Comparison of ENCODE assay signal across 1 cellular context in the genomic region with DNA sequence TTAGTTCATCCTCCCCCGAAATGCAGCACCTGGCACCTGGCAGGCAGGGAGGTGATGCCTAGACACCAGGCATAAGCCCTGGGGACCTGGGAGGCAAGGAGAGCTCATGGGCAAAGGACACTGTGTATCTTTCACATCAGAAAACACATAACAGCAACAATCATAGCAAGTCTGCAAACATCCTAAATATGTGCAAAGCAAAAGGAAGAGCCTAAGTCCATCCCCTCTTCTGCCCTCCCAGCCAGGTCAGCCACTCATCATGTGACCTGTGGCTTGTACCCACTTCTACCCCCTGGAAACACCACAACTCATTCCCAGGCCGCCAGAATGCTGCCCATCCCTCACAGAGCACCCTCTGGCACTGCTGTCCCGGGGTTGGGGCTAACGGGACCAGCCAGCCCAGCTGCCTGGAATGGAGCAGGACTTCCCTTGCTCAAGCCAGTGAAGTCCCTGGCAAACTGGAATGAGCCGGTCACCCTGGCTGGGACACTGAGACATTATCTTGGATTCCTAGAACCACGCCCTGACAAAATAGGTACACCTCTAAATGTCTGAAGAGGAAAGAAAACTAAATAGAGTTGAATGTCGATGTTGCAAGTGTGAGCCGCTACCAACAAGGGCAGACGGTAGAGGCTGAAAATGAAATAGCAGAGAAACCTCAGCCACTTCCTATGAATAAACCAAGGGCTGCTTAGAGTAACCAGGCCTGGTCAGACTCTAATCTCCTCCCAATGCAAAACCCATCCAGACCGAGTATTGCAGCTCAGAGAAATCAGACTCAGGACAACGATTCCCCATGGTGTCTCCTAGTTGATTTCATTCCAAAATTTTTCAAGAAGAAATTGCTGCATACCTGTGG.
TF ChIP-seq lines count a peak whose summit lies in the region.

No MANE protein-coding gene starts in this region.

TF ChIP-seq in GM12878, 131 proteins besides CTCF, POLR2A, EP300 and RAD21 (continued from another document):
- no peak for TF ChIP-seq E2F8 (IDR thresholded peaks at IDR 0.05; ENCODE audit: low read depth, partially characterized antibody)
- no peak for TF ChIP-seq IRF5 (IDR thresholded peaks at IDR 0.05; ENCODE audit: borderline replicate concordance)
- TF ChIP-seq MYC (IDR thresholded peaks at IDR 0.05; ENCODE audit: insufficient read depth, insufficient read length, insufficient replicate concordance, low read length, severe bottlenecking): no peak
- no peak for TF ChIP-seq NFYA (IDR thresholded peaks at IDR 0.05; ENCODE audit: borderline replicate concordance, low read depth, low read length)
- TF ChIP-seq ATF2 (IDR thresholded peaks at IDR 0.05; ENCODE audit: low read length): no peak
- TF ChIP-seq SPI1 (IDR thresholded peaks at IDR 0.05; ENCODE audit: borderline replicate concordance, insufficient read depth, low read depth, low read length): no peak
- no peak for TF ChIP-seq ZSCAN29 (IDR thresholded peaks at IDR 0.05)
- TF ChIP-seq, protein P1, sequence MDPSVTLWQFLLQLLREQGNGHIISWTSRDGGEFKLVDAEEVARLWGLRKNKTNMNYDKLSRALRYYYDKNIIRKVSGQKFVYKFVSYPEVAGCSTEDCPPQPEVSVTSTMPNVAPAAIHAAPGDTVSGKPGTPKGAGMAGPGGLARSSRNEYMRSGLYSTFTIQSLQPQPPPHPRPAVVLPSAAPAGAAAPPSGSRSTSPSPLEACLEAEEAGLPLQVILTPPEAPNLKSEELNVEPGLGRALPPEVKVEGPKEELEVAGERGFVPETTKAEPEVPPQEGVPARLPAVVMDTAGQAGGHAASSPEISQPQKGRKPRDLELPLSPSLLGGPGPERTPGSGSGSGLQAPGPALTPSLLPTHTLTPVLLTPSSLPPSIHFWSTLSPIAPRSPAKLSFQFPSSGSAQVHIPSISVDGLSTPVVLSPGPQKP (IDR thresholded peaks at IDR 0.05; ENCODE audit: low read depth, low read length): no peak
- TF ChIP-seq SREBF2 (IDR thresholded peaks at IDR 0.05; ENCODE audit: low read length): no peak
- no peak for TF ChIP-seq ASH2L (IDR thresholded peaks at IDR 0.05; ENCODE audit: borderline replicate concordance, low read depth)
- TF ChIP-seq, protein P2, sequence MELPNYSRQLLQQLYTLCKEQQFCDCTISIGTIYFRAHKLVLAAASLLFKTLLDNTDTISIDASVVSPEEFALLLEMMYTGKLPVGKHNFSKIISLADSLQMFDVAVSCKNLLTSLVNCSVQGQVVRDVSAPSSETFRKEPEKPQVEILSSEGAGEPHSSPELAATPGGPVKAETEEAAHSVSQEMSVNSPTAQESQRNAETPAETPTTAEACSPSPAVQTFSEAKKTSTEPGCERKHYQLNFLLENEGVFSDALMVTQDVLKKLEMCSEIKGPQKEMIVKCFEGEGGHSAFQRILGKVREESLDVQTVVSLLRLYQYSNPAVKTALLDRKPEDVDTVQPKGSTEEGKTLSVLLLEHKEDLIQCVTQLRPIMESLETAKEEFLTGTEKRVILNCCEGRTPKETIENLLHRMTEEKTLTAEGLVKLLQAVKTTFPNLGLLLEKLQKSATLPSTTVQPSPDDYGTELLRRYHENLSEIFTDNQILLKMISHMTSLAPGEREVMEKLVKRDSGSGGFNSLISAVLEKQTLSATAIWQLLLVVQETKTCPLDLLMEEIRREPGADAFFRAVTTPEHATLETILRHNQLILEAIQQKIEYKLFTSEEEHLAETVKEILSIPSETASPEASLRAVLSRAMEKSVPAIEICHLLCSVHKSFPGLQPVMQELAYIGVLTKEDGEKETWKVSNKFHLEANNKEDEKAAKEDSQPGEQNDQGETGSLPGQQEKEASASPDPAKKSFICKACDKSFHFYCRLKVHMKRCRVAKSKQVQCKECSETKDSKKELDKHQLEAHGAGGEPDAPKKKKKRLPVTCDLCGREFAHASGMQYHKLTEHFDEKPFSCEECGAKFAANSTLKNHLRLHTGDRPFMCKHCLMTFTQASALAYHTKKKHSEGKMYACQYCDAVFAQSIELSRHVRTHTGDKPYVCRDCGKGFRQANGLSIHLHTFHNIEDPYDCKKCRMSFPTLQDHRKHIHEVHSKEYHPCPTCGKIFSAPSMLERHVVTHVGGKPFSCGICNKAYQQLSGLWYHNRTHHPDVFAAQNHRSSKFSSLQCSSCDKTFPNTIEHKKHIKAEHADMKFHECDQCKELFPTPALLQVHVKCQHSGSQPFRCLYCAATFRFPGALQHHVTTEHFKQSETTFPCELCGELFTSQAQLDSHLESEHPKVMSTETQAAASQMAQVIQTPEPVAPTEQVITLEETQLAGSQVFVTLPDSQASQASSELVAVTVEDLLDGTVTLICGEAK (IDR thresholded peaks at IDR 0.05; ENCODE audit: borderline replicate concordance): no peak
- TF ChIP-seq RUNX3 (IDR thresholded peaks at IDR 0.05; ENCODE audit: low read length): no peak
TF ChIP-seq in GM12878: peak in this region for 0.
